Comparison of ENCODE assay signal across 1 cellular context in the genomic region with DNA sequence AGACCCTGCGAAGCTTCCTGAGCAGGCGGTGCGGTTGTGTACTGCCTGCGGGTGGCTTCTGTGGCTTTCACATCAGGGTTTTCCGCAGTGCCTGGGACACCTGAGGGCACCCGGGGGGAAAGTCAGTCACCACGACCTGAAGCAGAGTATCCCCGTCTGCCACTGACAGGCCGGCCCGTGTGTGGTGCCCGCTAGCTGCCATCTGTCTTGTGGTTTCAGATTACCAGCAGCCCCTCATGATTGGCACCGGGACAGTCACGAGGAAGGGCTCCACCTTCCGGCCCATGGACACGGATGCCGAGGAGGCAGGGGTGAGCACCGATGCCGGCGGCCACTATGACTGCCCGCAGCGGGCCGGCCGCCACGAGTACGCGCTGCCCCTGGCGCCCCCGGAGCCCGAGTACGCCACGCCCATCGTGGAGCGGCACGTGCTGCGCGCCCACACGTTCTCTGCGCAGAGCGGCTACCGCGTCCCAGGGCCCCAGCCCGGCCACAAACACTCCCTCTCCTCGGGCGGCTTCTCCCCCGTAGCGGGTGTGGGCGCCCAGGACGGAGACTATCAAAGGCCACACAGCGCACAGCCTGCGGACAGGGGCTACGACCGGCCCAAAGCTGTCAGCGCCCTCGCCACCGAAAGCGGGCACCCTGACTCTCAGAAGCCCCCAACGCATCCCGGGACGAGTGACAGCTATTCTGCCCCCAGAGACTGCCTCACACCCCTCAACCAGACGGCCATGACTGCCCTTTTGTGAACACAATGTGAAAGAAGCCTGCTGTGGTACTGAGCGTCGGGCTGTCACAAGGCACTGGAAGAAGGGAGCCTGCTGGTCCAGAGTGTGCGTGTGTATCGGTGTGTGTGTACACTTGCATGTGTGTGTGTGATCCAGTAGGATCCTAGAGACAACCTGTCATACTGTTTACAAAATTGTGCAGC.
TF ChIP-seq lines count a peak whose summit lies in the region.

No MANE protein-coding gene starts in this region.

TF ChIP-seq in HCT116, 20 proteins besides CTCF, POLR2A, EP300 and RAD21:
- TF ChIP-seq EZH2phosphoT487 (IDR thresholded peaks at IDR 0.05; ENCODE audit: borderline replicate concordance) = no peak
